In the genomic region with DNA sequence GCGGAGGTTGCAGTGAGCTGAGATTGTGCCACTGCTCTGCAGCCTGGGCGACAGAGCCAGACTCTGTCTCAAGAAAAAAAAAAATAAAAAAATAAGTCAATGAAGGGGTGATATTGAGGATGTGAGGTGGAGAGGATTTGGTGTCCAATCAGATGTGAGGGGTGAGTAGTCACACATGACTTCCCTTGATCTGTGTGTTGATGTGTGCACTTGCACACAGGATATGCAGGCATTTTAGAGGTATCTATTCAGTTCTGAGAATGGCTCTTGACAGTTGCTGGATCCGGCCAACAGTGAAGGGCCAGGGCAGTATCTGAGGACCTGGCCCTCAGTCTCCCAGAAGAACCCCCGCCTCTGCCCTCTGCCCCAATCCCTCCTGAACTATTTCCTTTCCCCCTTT, we compare ENCODE assay signal across 10 cellular contexts. TPM values are rescaled to one million over a fixed set of nuclear protein-coding genes. Genes with fewer than 3 reads are reported as not detected.
A peak's percentile ranks its signal among the peaks of the same experiment; 100 is the strongest.
DNase-seq lines count a peak whose midpoint lies in the region; ATAC-seq and TF ChIP-seq lines count a peak whose summit lies in the region.
"Had no signal": no experiment of that assay in that cellular context is flagged by ENCODE, and none has a peak within 500 bp of the region (broad histone marks: within the 10 kb centered on the region; RNA-seq: fewer than 3 reads in every experiment).

No MANE protein-coding gene starts in this region.

- TF ChIP-seq POLR2A in gastrocnemius medialis (IDR thresholded peaks at IDR 0.05), result no peak

- no peak for TF ChIP-seq CTCF in gastrocnemius medialis (IDR thresholded peaks at IDR 0.05 in 4 of 5, conservative IDR thresholded peaks at IDR 0.05 in 1 of 5)
- TF ChIP-seq CTCF in GM13977 (IDR thresholded peaks at IDR 0.05; ENCODE audit: extremely low read depth, insufficient read depth, missing control alignments), result no peak

- H3K27me3 ChIP-seq in thymus (ENCODE audit: control insufficient read depth, insufficient read depth) (no peaks in the 10 kb centered on the region), gastrocnemius medialis (peaks cover 0 to under 1% (median 0%) of the 10 kb centered on the region in 3 donors)

- H3K36me3 ChIP-seq in thymus (ENCODE audit: control insufficient read depth, insufficient read depth) (no peaks in the 10 kb centered on the region), gastrocnemius medialis (no peaks in the 10 kb centered on the region)
- H3K36me3 ChIP-seq: stomach had no signal

- H3K27ac ChIP-seq in thymus (ENCODE audit: low read depth) (peak overlapping the region; percentile 19), gastrocnemius medialis (peak overlapping the region in 1 of 4 donors; percentile 69)

- H3K4me3 ChIP-seq in thymus (ENCODE audit: low read length) (peak overlapping the region; percentile 65), gastrocnemius medialis (no peak overlapping the region)

- CTCF ChIA-PET in activated naive CD4-positive, alpha-beta T cell treated with anti-CD3 and anti-CD28 coated beads for 36 hours (lab: Charles Lee), result interaction anchor here (1.0 to 6.5 kb wide), 9 partner anchors 8 to 185 kb away, joined by 3 to 196 read pairs (median 8); a partner anchor contains a TSS
- CTCF ChIA-PET in activated CD4-positive, alpha-beta memory T cell treated with anti-CD3 and anti-CD28 coated beads, Interleukin-2, amount 10 ng/mL, durations not matched to agents 7 days and 5 days (lab: Charles Lee), result interaction anchor here (1.3 to 6.2 kb wide), 9 partner anchors 9 to 278 kb away, joined by 4 to 110 read pairs (median 9); a partner anchor contains a TSS

- in situ Hi-C loops in gastrocnemius medialis (cut with MboI; ENCODE audit: low sequenced_read_pairs in 4 of 4) (loop anchor here in 1 of 4 donors (10.0 kb wide), 1 partner anchor 129 kb away; no protein-coding TSS in a partner anchor), GM13977 (cut with MboI; ENCODE audit: low pct_unique_long_range_greater_than_20kb, low sequenced_read_pairs, unreplicated experiment) (no loop called here)

- no peaks in the 10 kb centered on the region for H3K27me3 Mint-ChIP-seq in activated naive CD4-positive, alpha-beta T cell treated with anti-CD3 and anti-CD28 coated beads for 36 hours (ENCODE audit: low read depth)
- H3K27me3 Mint-ChIP-seq in activated CD4-positive, alpha-beta memory T cell treated with anti-CD3 and anti-CD28 coated beads, Interleukin-2, amount 10 ng/mL, durations not matched to agents 7 days and 5 days, result peaks cover 19% of the 10 kb centered on the region
- peaks cover 6% of the 10 kb centered on the region for H3K27me3 Mint-ChIP-seq in memory B cell

- no peaks in the 10 kb centered on the region for H3K36me3 Mint-ChIP-seq in activated naive CD4-positive, alpha-beta T cell treated with anti-CD3 and anti-CD28 coated beads for 36 hours (ENCODE audit: low read depth)
- H3K36me3 Mint-ChIP-seq in activated CD4-positive, alpha-beta memory T cell treated with anti-CD3 and anti-CD28 coated beads, Interleukin-2, amount 10 ng/mL, durations not matched to agents 7 days and 5 days (ENCODE audit: low read depth), result no peaks in the 10 kb centered on the region
- H3K36me3 Mint-ChIP-seq in memory B cell, result no peaks in the 10 kb centered on the region

- H3K9me3 ChIP-seq in thymus (ENCODE audit: control insufficient read depth) (no peaks in the 10 kb centered on the region), gastrocnemius medialis (no peaks in the 10 kb centered on the region)
- H3K9me3 ChIP-seq: stomach had no signal

- H3K4me3 Mint-ChIP-seq in activated naive CD4-positive, alpha-beta T cell treated with anti-CD3 and anti-CD28 coated beads for 36 hours, result peak overlapping the region; percentile 55
- H3K4me3 Mint-ChIP-seq in activated CD4-positive, alpha-beta memory T cell treated with anti-CD3 and anti-CD28 coated beads, Interleukin-2, amount 10 ng/mL, durations not matched to agents 7 days and 5 days, result peak overlapping the region; percentile 53
- H3K4me3 Mint-ChIP-seq in memory B cell, result peak overlapping the region; percentile 68

- no peak for DNase-seq in activated naive CD4-positive, alpha-beta T cell treated with anti-CD3 and anti-CD28 coated beads for 36 hours
- no peak for DNase-seq in activated naive CD4-positive, alpha-beta T cell treated with anti-CD3 and anti-CD28 coated beads, Interleukin-2, amount 50 U/mL, for 16 hours
- no peak for DNase-seq in activated CD4-positive, alpha-beta memory T cell treated with anti-CD3 and anti-CD28 coated beads, Interleukin-2, amount 10 ng/mL, durations not matched to agents 7 days and 5 days
- DNase-seq in memory B cell (ENCODE audit: low spot score in 2 of 2) (no peak), gastrocnemius medialis (no peak), GM13977 (ENCODE audit: low spot score) (no peak), SIG-M5 treated with dmso at 0.1 percent for 504 hours (lab: John Stamatoyannopoulos, UW; ENCODE audit: unreplicated experiment) (no peak)

- over 99% methylated on average over 4 of the region's 4 CpGs for WGBS in thymus

- POLR2A ChIA-PET in activated CD4-positive, alpha-beta memory T cell treated with anti-CD3 and anti-CD28 coated beads, Interleukin-2, amount 10 ng/mL, durations not matched to agents 7 days and 5 days (lab: Charles Lee), result interaction anchor here (1.1 to 2.6 kb wide), 8 partner anchors 8 to 936 kb away, joined by 3 to 30 read pairs (median 8); a partner anchor contains a TSS

- no peaks in the 10 kb centered on the region for H3K9me3 Mint-ChIP-seq in activated naive CD4-positive, alpha-beta T cell treated with anti-CD3 and anti-CD28 coated beads for 36 hours
- no peaks in the 10 kb centered on the region for H3K9me3 Mint-ChIP-seq in activated CD4-positive, alpha-beta memory T cell treated with anti-CD3 and anti-CD28 coated beads, Interleukin-2, amount 10 ng/mL, durations not matched to agents 7 days and 5 days
- no peaks in the 10 kb centered on the region for H3K9me3 Mint-ChIP-seq in memory B cell

- ATAC-seq in memory B cell (ENCODE audit: low read depth) (no peak), gastrocnemius medialis (no peak)

- intact Hi-C loops in activated naive CD4-positive, alpha-beta T cell treated with anti-CD3 and anti-CD28 coated beads for 36 hours (cut with micrococcal nuclease), result no loop called here
- intact Hi-C loops in gastrocnemius medialis (cut with DNase I; ENCODE audit: low total_unique reads), result loop anchor here (2.0 kb wide), 1 partner anchor 131 kb away; no protein-coding TSS in a partner anchor

- H3K4me1 ChIP-seq in thymus (ENCODE audit: control insufficient read depth, insufficient read depth, low read length) (peaks cover 5% of the 10 kb centered on the region), gastrocnemius medialis (peaks cover 6 to 13% of the 10 kb centered on the region in 2 donors)

- H3K27ac Mint-ChIP-seq in activated naive CD4-positive, alpha-beta T cell treated with anti-CD3 and anti-CD28 coated beads for 36 hours, result no peak overlapping the region
- H3K27ac Mint-ChIP-seq in activated CD4-positive, alpha-beta memory T cell treated with anti-CD3 and anti-CD28 coated beads, Interleukin-2, amount 10 ng/mL, durations not matched to agents 7 days and 5 days, result no peak overlapping the region
- no peak overlapping the region for H3K27ac Mint-ChIP-seq in memory B cell

- peaks cover 9% of the 10 kb centered on the region for H3K4me1 Mint-ChIP-seq in activated naive CD4-positive, alpha-beta T cell treated with anti-CD3 and anti-CD28 coated beads for 36 hours (ENCODE audit: low read depth)
- H3K4me1 Mint-ChIP-seq in activated CD4-positive, alpha-beta memory T cell treated with anti-CD3 and anti-CD28 coated beads, Interleukin-2, amount 10 ng/mL, durations not matched to agents 7 days and 5 days, result peaks cover 18% of the 10 kb centered on the region
- peaks cover 8% of the 10 kb centered on the region for H3K4me1 Mint-ChIP-seq in memory B cell

RNA-seq across cellular contexts. Expression of a gene that starts 7.8 kb away (rescaled TPM):
- not detected for total RNA-seq in activated naive CD4-positive, alpha-beta T cell treated with anti-CD3 and anti-CD28 coated beads for 36 hours
- total RNA-seq in activated CD4-positive, alpha-beta memory T cell treated with anti-CD3 and anti-CD28 coated beads, Interleukin-2, amount 10 ng/mL, durations not matched to agents 7 days and 5 days, result not detected
- polyA plus RNA-seq in thymus, result 0.02 TPM
- not detected for total RNA-seq in gastrocnemius medialis
- total RNA-seq: mucosa of gallbladder, stomach had no signal
- polyA plus RNA-seq: stomach had no signal

RNA-seq across cellular contexts. Expression of a gene that starts 22.6 kb away (rescaled TPM):
- 10 to 100 TPM; 81.0 to 83.4 TPM for total RNA-seq in activated naive CD4-positive, alpha-beta T cell treated with anti-CD3 and anti-CD28 coated beads for 36 hours
- total RNA-seq in activated CD4-positive, alpha-beta memory T cell treated with anti-CD3 and anti-CD28 coated beads, Interleukin-2, amount 10 ng/mL, durations not matched to agents 7 days and 5 days, result 10 to 100 TPM; 63.2 to 63.8 TPM
- polyA plus RNA-seq in thymus, result 53.3 TPM
- total RNA-seq in gastrocnemius medialis, result 10 to 100 TPM; 30.5 to 47.9 (median 38.5) TPM

RNA-seq across cellular contexts. Expression of a gene that starts 36.0 kb away (rescaled TPM):
- total RNA-seq in activated naive CD4-positive, alpha-beta T cell treated with anti-CD3 and anti-CD28 coated beads for 36 hours, result 10 to 100 TPM; 87.6 to 91.9 TPM
- total RNA-seq in activated CD4-positive, alpha-beta memory T cell treated with anti-CD3 and anti-CD28 coated beads, Interleukin-2, amount 10 ng/mL, durations not matched to agents 7 days and 5 days, result 10 to 100 TPM; 77.1 to 85.6 TPM
- polyA plus RNA-seq in thymus, result 17.6 TPM
- total RNA-seq in gastrocnemius medialis, result 10 to 100 TPM; 44.9 to 61.9 (median 48.0) TPM

RNA-seq across cellular contexts. Expression of a gene that starts 44.5 kb away (rescaled TPM):
- 10 to 100 TPM; 59.6 to 68.4 TPM for total RNA-seq in activated naive CD4-positive, alpha-beta T cell treated with anti-CD3 and anti-CD28 coated beads for 36 hours
- total RNA-seq in activated CD4-positive, alpha-beta memory T cell treated with anti-CD3 and anti-CD28 coated beads, Interleukin-2, amount 10 ng/mL, durations not matched to agents 7 days and 5 days, result 10 to 100 TPM; 49.0 to 53.7 TPM
- 57.9 TPM for polyA plus RNA-seq in thymus
- 10 to 100 TPM; 43.4 to 51.0 (median 46.0) TPM for total RNA-seq in gastrocnemius medialis

RNA-seq across cellular contexts. Expression of a gene that starts 48.6 kb away (rescaled TPM):
- total RNA-seq in activated naive CD4-positive, alpha-beta T cell treated with anti-CD3 and anti-CD28 coated beads for 36 hours, result 100 to 1,000 TPM; 376 to 383 TPM
- total RNA-seq in activated CD4-positive, alpha-beta memory T cell treated with anti-CD3 and anti-CD28 coated beads, Interleukin-2, amount 10 ng/mL, durations not matched to agents 7 days and 5 days, result 100 to 1,000 TPM; 300 to 301 TPM
- 1,604 TPM for polyA plus RNA-seq in thymus
- total RNA-seq in gastrocnemius medialis, result 100 to 1,000 TPM; 341 to 464 (median 358) TPM
